ENCODE assay signal across 1 cellular context in genomic region chr11:103055174-103055890, GRCh38.
TF ChIP-seq lines count a peak whose summit lies in the region.

No MANE protein-coding gene starts in this region.

TF ChIP-seq in GM23338, 12 proteins besides CTCF, POLR2A, EP300 and RAD21 (continued from another document):
- TF ChIP-seq, protein P1, sequence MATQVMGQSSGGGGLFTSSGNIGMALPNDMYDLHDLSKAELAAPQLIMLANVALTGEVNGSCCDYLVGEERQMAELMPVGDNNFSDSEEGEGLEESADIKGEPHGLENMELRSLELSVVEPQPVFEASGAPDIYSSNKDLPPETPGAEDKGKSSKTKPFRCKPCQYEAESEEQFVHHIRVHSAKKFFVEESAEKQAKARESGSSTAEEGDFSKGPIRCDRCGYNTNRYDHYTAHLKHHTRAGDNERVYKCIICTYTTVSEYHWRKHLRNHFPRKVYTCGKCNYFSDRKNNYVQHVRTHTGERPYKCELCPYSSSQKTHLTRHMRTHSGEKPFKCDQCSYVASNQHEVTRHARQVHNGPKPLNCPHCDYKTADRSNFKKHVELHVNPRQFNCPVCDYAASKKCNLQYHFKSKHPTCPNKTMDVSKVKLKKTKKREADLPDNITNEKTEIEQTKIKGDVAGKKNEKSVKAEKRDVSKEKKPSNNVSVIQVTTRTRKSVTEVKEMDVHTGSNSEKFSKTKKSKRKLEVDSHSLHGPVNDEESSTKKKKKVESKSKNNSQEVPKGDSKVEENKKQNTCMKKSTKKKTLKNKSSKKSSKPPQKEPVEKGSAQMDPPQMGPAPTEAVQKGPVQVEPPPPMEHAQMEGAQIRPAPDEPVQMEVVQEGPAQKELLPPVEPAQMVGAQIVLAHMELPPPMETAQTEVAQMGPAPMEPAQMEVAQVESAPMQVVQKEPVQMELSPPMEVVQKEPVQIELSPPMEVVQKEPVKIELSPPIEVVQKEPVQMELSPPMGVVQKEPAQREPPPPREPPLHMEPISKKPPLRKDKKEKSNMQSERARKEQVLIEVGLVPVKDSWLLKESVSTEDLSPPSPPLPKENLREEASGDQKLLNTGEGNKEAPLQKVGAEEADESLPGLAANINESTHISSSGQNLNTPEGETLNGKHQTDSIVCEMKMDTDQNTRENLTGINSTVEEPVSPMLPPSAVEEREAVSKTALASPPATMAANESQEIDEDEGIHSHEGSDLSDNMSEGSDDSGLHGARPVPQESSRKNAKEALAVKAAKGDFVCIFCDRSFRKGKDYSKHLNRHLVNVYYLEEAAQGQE (IDR thresholded peaks at IDR 0.05; ENCODE audit: unreplicated experiment) = no peak
- TF ChIP-seq JUNB (IDR thresholded peaks at IDR 0.05; ENCODE audit: unreplicated experiment) (no peak), STAT1 (IDR thresholded peaks at IDR 0.05; ENCODE audit: unreplicated experiment) (no peak)
